Comparison of ENCODE assay signal across 21 cellular contexts in genomic region chr11:45263773-45264172, GRCh38. TPM values are rescaled to one million over a fixed set of nuclear protein-coding genes. Genes with fewer than 3 reads are reported as not detected.
"Had no signal": no experiment of that assay in that cellular context is flagged by ENCODE, and none has a peak within 500 bp of the region (broad histone marks: within the 10 kb centered on the region; RNA-seq: fewer than 3 reads in every experiment).

No MANE protein-coding gene starts in this region.

- H3K4me3 ChIP-seq: MG63 had no signal

- H3K36me3 ChIP-seq: MG63 had no signal

- DNase-seq: Karpas-422, Kasumi-1, MG63, MM.1S, MV-4-11, NCI-H1048, NCI-H1436, NCI-H1436 treated with DMSO at 0.1 percent for 48 hours, NCI-H187, NCI-H187 treated with DMSO at 0.1 percent for 48 hours, NCI-H1930, NCI-H2029, NCI-H2107, NCI-H2171, NCI-H2227 treated with DMSO at 0.1 percent for 48 hours, NCI-H226, NCI-H345, NCI-H510A had no signal

- H3K27me3 ChIP-seq: MG63 had no signal

RNA-seq across cellular contexts. Expression of gene SYT13, which starts 22.4 kb away (rescaled TPM):
- total RNA-seq: LHCN-M2, MCF 10A, NCI-H460 had no signal
